Comparison of ENCODE assay signal across 16 cellular contexts in the genomic region with DNA sequence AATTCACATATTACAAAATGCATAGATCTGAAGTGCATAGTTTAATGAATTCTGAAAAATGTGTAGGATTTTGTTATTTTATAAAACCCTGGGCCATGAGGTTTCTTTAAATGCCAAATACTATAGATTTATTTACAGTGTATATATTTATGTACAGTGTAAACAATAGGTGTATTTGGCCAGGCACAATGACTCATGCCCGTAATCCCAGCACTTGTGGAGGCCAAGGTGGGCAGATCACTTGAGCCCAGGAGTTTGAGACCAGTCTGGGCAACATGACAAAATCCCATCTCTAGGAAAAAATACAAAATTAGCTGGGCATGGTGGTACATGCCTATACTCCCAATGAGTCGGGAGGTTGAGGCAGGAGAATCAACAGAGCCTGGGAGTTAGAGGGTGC.
DNase-seq lines count a peak whose midpoint lies in the region; FAIRE-seq and TF ChIP-seq lines count a peak whose summit lies in the region.
"Had no signal": no experiment of that assay in that cellular context is flagged by ENCODE, and none has a peak within 500 bp of the region (broad histone marks: within the 10 kb centered on the region; RNA-seq: fewer than 3 reads in every experiment).

No MANE protein-coding gene starts in this region.

- H3K23ac ChIP-seq in neuronal stem cell (ENCODE audit: low read depth, low read length, poor library complexity): no peak overlapping the region

- H3K27me3 ChIP-seq in bronchial epithelial cell (ENCODE audit: control insufficient read depth, insufficient read depth, low read length): no peaks in the 10 kb centered on the region
- H3K27me3 ChIP-seq in neuronal stem cell (ENCODE audit: control insufficient read depth in 3 of 3, insufficient read depth in 3 of 3, low read depth in 1 of 3, low read length in 3 of 3): no peaks in the 10 kb centered on the region

- H3K14ac ChIP-seq in neuronal stem cell (ENCODE audit: low read length): no peak overlapping the region

- H3K27ac ChIP-seq in neuronal stem cell (replicated peaks; ENCODE audit: low read length): no peak overlapping the region

- no peak overlapping the region for H3K4me2 ChIP-seq in neuronal stem cell (ENCODE audit: insufficient read depth, low read length, poor library complexity, severe bottlenecking)

- H2BK120ac ChIP-seq in neuronal stem cell (ENCODE audit: low read depth, low read length): no peak overlapping the region

- FAIRE-seq in bronchial epithelial cell (lab: Jason Lieb, UNC): no peak
- FAIRE-seq: D721Med, GM19239 had no signal

- peak overlapping the region; percentile 28 for H4K91ac ChIP-seq in neuronal stem cell (ENCODE audit: low read depth, low read length, poor library complexity)

- TF ChIP-seq CTCF in bronchial epithelial cell (IDR thresholded peaks at IDR 0.05; ENCODE audit: insufficient read depth, low read length, severe bottlenecking) (no peak), foreskin fibroblast (IDR thresholded peaks at IDR 0.05; ENCODE audit: low read depth, low read length) (no peak)

- H3K36me3 ChIP-seq in bronchial epithelial cell (ENCODE audit: control insufficient read depth, insufficient read depth, low read length) (peaks cover 1% of the 10 kb centered on the region), neuronal stem cell (replicated peaks in 1 of 2; ENCODE audit: control insufficient read depth in 2 of 2, insufficient read depth in 2 of 2, low read length in 2 of 2) (no peaks in the 10 kb centered on the region)

- H3K18ac ChIP-seq in neuronal stem cell (ENCODE audit: low read length): no peak overlapping the region

- H2AK5ac ChIP-seq in neuronal stem cell (ENCODE audit: low read depth, low read length): no peak overlapping the region

- H3K79me1 ChIP-seq in neuronal stem cell (ENCODE audit: low read depth, low read length): no peaks in the 10 kb centered on the region

- no peak overlapping the region for H2BK15ac ChIP-seq in neuronal stem cell (ENCODE audit: low read length)

- H2BK5ac ChIP-seq in neuronal stem cell (ENCODE audit: low read length): no peak overlapping the region

- peaks cover 6% of the 10 kb centered on the region in 2 donors for H3K4me1 ChIP-seq in neuronal stem cell (ENCODE audit: control insufficient read depth in 2 of 2, insufficient read depth in 1 of 2, low read depth in 1 of 2, low read length in 2 of 2)

- no peak overlapping the region for H3K4ac ChIP-seq in neuronal stem cell (ENCODE audit: low read length)

- H3K9me3 ChIP-seq in neuronal stem cell (replicated peaks in 1 of 2; ENCODE audit: control insufficient read depth in 2 of 2, insufficient read depth in 1 of 2, low read depth in 1 of 2, low read length in 2 of 2): peaks cover 0 to 3% of the 10 kb centered on the region in 2 donors

- no peak overlapping the region for H3K9ac ChIP-seq in neuronal stem cell (ENCODE audit: low read depth, low read length, poor library complexity)

- WGBS in neuronal stem cell (ENCODE audit: extremely low coverage in 2 of 2, insufficient read length in 2 of 2, insufficient replicate concordance in 1 of 2), 2 donors: no CpG with 5 or more reads among the region's 2 CpGs

- H2AFZ ChIP-seq in neuronal stem cell (ENCODE audit: low read length): no peak overlapping the region

- no peak overlapping the region for H2BK12ac ChIP-seq in neuronal stem cell (ENCODE audit: low read length)

- peak; percentile 20 for DNase-seq in COLO668 (lab: John Stamatoyannopoulos, UW; ENCODE audit: unreplicated experiment)
- peak; percentile 28 for DNase-seq in HT-29 (ENCODE audit: low spot score)
- DNase-seq in bronchial epithelial cell (ENCODE audit: low read depth): peak; percentile 53
- DNase-seq in neuronal stem cell (ENCODE audit: low spot score): no peak
- DNase-seq in activated CD4-positive, alpha-beta T cell treated with anti-CD3 and anti-CD28 coated beads, Interleukin-2, amount 50 U/mL, for 1 hour: no peak
- no peak for DNase-seq in foreskin fibroblast
- no peak for DNase-seq in ecto neural progenitor cell (ENCODE audit: low spot score)
- DNase-seq: C1 segment of cervical spinal cord; CD4-positive, alpha-beta T cell; COR-L47; DMS153; GF-D8; GOT3; HCEC 1CT had no signal

- no peak overlapping the region for H4K8ac ChIP-seq in neuronal stem cell (ENCODE audit: low read depth, low read length)

- H3K4me3 ChIP-seq in bronchial epithelial cell (ENCODE audit: low read depth, low read length): no peak overlapping the region
- no peak overlapping the region for H3K4me3 ChIP-seq in neuronal stem cell (ENCODE audit: low read length in 2 of 2)
- H3K4me3 ChIP-seq in foreskin fibroblast (ENCODE audit: low read depth in 1 of 2, low read length in 2 of 2): no peak overlapping the region

Comparison
In these comparisons a context has a peak if more than half of its experiments do, and no peak if none do; other contexts are left out.
1. DNase-seq: peak in COLO668 (single experiment), HT-29 (single experiment) and bronchial epithelial cell (single experiment); none in neuronal stem cell (single experiment), activated CD4-positive, alpha-beta T cell treated with anti-CD3 and anti-CD28 coated beads, Interleukin-2, amount 50 U/mL, for 1 hour (single experiment), foreskin fibroblast (0 of 2) and ecto neural progenitor cell (single experiment).